ENCODE assay signal across 15 cellular contexts in genomic region chr4:107870916-107871786, GRCh38. TPM values are rescaled to one million over a fixed set of nuclear protein-coding genes. Genes with fewer than 3 reads are reported as not detected.
DNase-seq lines count a peak whose midpoint lies in the region; ATAC-seq and TF ChIP-seq lines count a peak whose summit lies in the region.
"Had no signal": no experiment of that assay in that cellular context is flagged by ENCODE, and none has a peak within 500 bp of the region (broad histone marks: within the 10 kb centered on the region; RNA-seq: fewer than 3 reads in every experiment).

No MANE protein-coding gene starts in this region.

- H3K9me3 Mint-ChIP-seq in WTC11: peaks cover 8% of the 10 kb centered on the region

- H3K4me3 ChIP-seq in right atrium auricular region (peak overlapping the region in 1 of 2 donors; percentile 7), right lobe of liver (peak overlapping the region in 2 of 3 donors; percentile 32 to 43), uterus (peak overlapping the region in 1 of 2 donors; percentile 8)
- H3K4me3 ChIP-seq: psoas muscle, testis had no signal

- no peak for TF ChIP-seq CTCF in right atrium auricular region (IDR thresholded peaks at IDR 0.05)
- TF ChIP-seq CTCF in right lobe of liver (IDR thresholded peaks at IDR 0.05): no peak
- TF ChIP-seq CTCF in uterus (IDR thresholded peaks at IDR 0.05): no peak
- no peak for TF ChIP-seq CTCF in WTC11 (IDR thresholded peaks at IDR 0.05)

- no peak overlapping the region for H3K27ac Mint-ChIP-seq in WTC11
- H3K27ac Mint-ChIP-seq: activated naive CD8-positive, alpha-beta T cell; T-helper 17 cell had no signal

- intact Hi-C loops in Right ventricle myocardium superior (cut with DNase I) (no loop called here), right lobe of liver (cut with DNase I) (no loop called here), uterus (cut with DNase I; ENCODE audit: low total_unique reads) (no loop called here)

- H3K4me3 Mint-ChIP-seq in WTC11: no peak overlapping the region
- H3K4me3 Mint-ChIP-seq: activated naive CD8-positive, alpha-beta T cell; T-helper 17 cell had no signal

- H3K27ac ChIP-seq in right atrium auricular region (peak overlapping the region in 1 of 2 donors; percentile 30), right lobe of liver (peak overlapping the region in 2 of 3 donors; percentile 26 to 46), uterus (peak overlapping the region; percentile 13)
- H3K27ac ChIP-seq: psoas muscle, testis had no signal

- no peak for TF ChIP-seq POLR2A in right lobe of liver (IDR thresholded peaks at IDR 0.05)
- TF ChIP-seq POLR2A in uterus (IDR thresholded peaks at IDR 0.05): no peak

- ATAC-seq in Right ventricle myocardium superior (ENCODE audit: poor library complexity) (peak; percentile 84), right lobe of liver (peak; percentile 97 to 98 (median 98)), WTC11 (no peak)
- ATAC-seq: psoas muscle, T-helper 17 cell had no signal

- CTCF ChIA-PET in WTC11 (lab: Charles Lee): no interaction called here

- no peaks in the 10 kb centered on the region for H3K36me3 Mint-ChIP-seq in WTC11
- H3K36me3 Mint-ChIP-seq: activated naive CD8-positive, alpha-beta T cell had no signal

- DNase-seq in Right ventricle myocardium superior (no peak), right atrium auricular region (ENCODE audit: low spot score) (no peak), dermis microvascular lymphatic vessel endothelial cell (ENCODE audit: low read depth in 2 of 2) (peak; percentile 82 to 83), right lobe of liver (no peak), uterus (no peak), RKO (ENCODE audit: low spot score) (no peak), WTC11 (ENCODE audit: low spot score) (no peak), HuH-7.5 (ENCODE audit: low spot score) (no peak)
- DNase-seq: islet precursor cell, KBM-7, NCI-H1436, psoas muscle, T-helper 17 cell, testis had no signal

- peaks cover 4% of the 10 kb centered on the region; the same call in 1 of the 2 replicates for H3K27me3 Mint-ChIP-seq in WTC11 (ENCODE audit: low read depth)

- H3K36me3 ChIP-seq in right atrium auricular region (no peaks in the 10 kb centered on the region), right lobe of liver (no peaks in the 10 kb centered on the region), uterus (no peaks in the 10 kb centered on the region)

- H3K27me3 ChIP-seq in right atrium auricular region (no peaks in the 10 kb centered on the region), right lobe of liver (no peaks in the 10 kb centered on the region), uterus (no peaks in the 10 kb centered on the region)
- H3K27me3 ChIP-seq: testis had no signal

- no peaks in the 10 kb centered on the region for H3K9me3 ChIP-seq in right atrium auricular region
- H3K9me3 ChIP-seq in right lobe of liver: no peaks in the 10 kb centered on the region
- H3K9me3 ChIP-seq in uterus: no peaks in the 10 kb centered on the region
- H3K9me3 ChIP-seq: psoas muscle, testis had no signal

- H3K4me1 ChIP-seq in right atrium auricular region (peaks cover 0 to 30% of the 10 kb centered on the region in 2 donors), right lobe of liver (peaks cover 0 to 10% (median 3%) of the 10 kb centered on the region in 4 donors), uterus (peaks cover 0 to 3% of the 10 kb centered on the region in 2 donors)
- H3K4me1 ChIP-seq: psoas muscle, testis had no signal

- POLR2A ChIA-PET in WTC11 (lab: Charles Lee): no interaction called here

- WGBS in right lobe of liver (ENCODE audit: insufficient coverage, low coverage, low lambda C conversion rate, missing lambda C conversion rate): 15% methylated on average over 8 of the region's 8 CpGs

- H3K4me1 Mint-ChIP-seq in WTC11: no peaks in the 10 kb centered on the region
- H3K4me1 Mint-ChIP-seq: T-helper 17 cell had no signal

TF ChIP-seq in WTC11, 78 proteins besides CTCF, POLR2A, EP300 and RAD21 (continues in another document):
- TF ChIP-seq SP1 (CRISPR knock-in tag; conservative IDR thresholded peaks at IDR 0.05) (no peak), ZBTB43 (CRISPR knock-in tag; IDR thresholded peaks at IDR 0.05) (no peak), FOXP4 (CRISPR knock-in tag; IDR thresholded peaks at IDR 0.05) (no peak), ZNF232 (CRISPR knock-in tag; IDR thresholded peaks at IDR 0.05) (no peak), NR3C1 (CRISPR knock-in tag; conservative IDR thresholded peaks at IDR 0.05; ENCODE audit: low read depth) (no peak), ATF2 (CRISPR knock-in tag; IDR thresholded peaks at IDR 0.05; ENCODE audit: borderline replicate concordance, low read depth) (no peak), TCF7 (CRISPR knock-in tag; IDR thresholded peaks at IDR 0.05; ENCODE audit: low read depth) (no peak), FOXK1 (CRISPR knock-in tag; IDR thresholded peaks at IDR 0.05) (no peak), E2F5 (CRISPR knock-in tag; IDR thresholded peaks at IDR 0.05) (no peak), FOXJ3 (CRISPR knock-in tag; IDR thresholded peaks at IDR 0.05; ENCODE audit: borderline replicate concordance) (no peak), ZNF425 (CRISPR knock-in tag; conservative IDR thresholded peaks at IDR 0.05) (no peak), SMAD4 (CRISPR knock-in tag; IDR thresholded peaks at IDR 0.05) (no peak), GRHL2 (CRISPR knock-in tag; IDR thresholded peaks at IDR 0.05; ENCODE audit: insufficient replicate concordance, severe bottlenecking) (no peak)

RNA-seq across cellular contexts. Expression of gene SGMS2, which starts 46.4 kb away (rescaled TPM):
- total RNA-seq in Right ventricle myocardium superior (18.5 TPM), right atrium auricular region (10 to 100 TPM; 53.6 to 73.6 TPM), dermis microvascular lymphatic vessel endothelial cell (44.8 and 53.0 TPM in 2 replicates), right lobe of liver (10 to 100 TPM; 12.3 to 67.8 (median 29.3) TPM), uterus (10 to 100 TPM in 3 of 4 donors, 1 to 10 TPM in 1; 7.4 to 90.3 (median 35.6) TPM), WTC11 (2021) (0.16 to 1.3 TPM (median 0.72 TPM) in 3 replicates)

Comparison
In these comparisons a context has a peak if more than half of its experiments do, and no peak if none do; other contexts are left out.
1. DNase-seq: peak in dermis microvascular lymphatic vessel endothelial cell (2 of 2); none in Right ventricle myocardium superior (single experiment), right atrium auricular region (single experiment), right lobe of liver (0 of 3), uterus (0 of 2), RKO (single experiment), WTC11 (single experiment) and HuH-7.5 (single experiment).